ENCODE assay signal across 12 cellular contexts in the genomic region with DNA sequence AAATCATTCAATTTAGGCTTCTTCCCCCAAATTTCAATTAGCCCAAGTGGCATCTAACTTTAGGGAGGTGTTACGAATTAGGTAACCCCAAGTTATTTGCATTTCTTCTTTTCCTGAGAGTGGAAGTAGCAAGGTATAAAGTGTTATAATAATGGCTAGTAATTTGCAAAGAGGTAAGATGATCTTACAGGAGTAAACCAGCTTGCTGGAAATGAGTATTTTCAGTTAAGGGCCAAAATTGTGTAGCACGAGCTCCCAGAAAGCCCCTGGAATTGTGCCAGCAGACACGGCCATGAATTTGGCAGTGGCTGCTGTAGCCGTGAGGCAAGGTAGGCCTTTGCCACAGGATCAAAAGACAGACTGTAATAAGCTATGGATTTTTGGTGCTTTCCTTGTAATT. TPM values are rescaled to one million over a fixed set of nuclear protein-coding genes. Genes with fewer than 3 reads are reported as not detected.
DNase-seq lines count a peak whose midpoint lies in the region; ATAC-seq and TF ChIP-seq lines count a peak whose summit lies in the region.
"Had no signal": no experiment of that assay in that cellular context is flagged by ENCODE, and none has a peak within 500 bp of the region (broad histone marks: within the 10 kb centered on the region; RNA-seq: fewer than 3 reads in every experiment).

No MANE protein-coding gene starts in this region.

- DNase-seq in Daoy (ENCODE audit: low read depth) (peak; percentile 57), HL-60 (ENCODE audit: low read depth in 1 of 2, low spot score in 1 of 2) (no peak), adrenal gland (peak; percentile 34 to 64 (median 57)), iris pigment epithelial cell (ENCODE audit: low read depth) (peak; percentile 71), SK-N-DZ (ENCODE audit: low spot score) (no peak), activated gamma-delta T cell treated with Interleukin-2 at 50 U/mL for 16 hours (no peak), HPDE6-E6E7 (ENCODE audit: extremely low spot score) (no peak)
- DNase-seq: foreskin fibroblast; stimulated activated CD4-positive, alpha-beta T cell treated with anti-CD3 and anti-CD28 coated beads, Interleukin-15, amount 100 ng/mL, for 24 hours had no signal

- ATAC-seq in GM21528 (IDR thresholded peaks at IDR 0.05; ENCODE audit: low FRiP score, unreplicated experiment) = no peak

- H3K27ac ChIP-seq in HL-60 (replicated peaks) = peak overlapping the region; percentile 90
- H3K27ac ChIP-seq in adrenal gland = no peak overlapping the region
- H3K27ac ChIP-seq: BLaER1 had no signal

- no peak for TF ChIP-seq CTCF in HL-60 (IDR thresholded peaks at IDR 0.05; ENCODE audit: insufficient read depth, low read length)
- TF ChIP-seq CTCF in adrenal gland (IDR thresholded peaks at IDR 0.05) = no peak

- H3K4me1 ChIP-seq in adrenal gland (replicated peaks in 1 of 2) = no peaks in the 10 kb centered on the region

- intact Hi-C loops in adrenal gland (cut with DNase I) = no loop called here

- H3K9me3 ChIP-seq in adrenal gland (replicated peaks in 1 of 3) = no peaks in the 10 kb centered on the region
- H3K9me3 ChIP-seq: HAP-1 had no signal

- H3K36me3 ChIP-seq in adrenal gland (replicated peaks in 1 of 2) = no peaks in the 10 kb centered on the region
- H3K36me3 ChIP-seq: BLaER1, HAP-1 had no signal

- H3K4me3 ChIP-seq in HL-60 (replicated peaks; ENCODE audit: insufficient read depth, low read length) (no peak overlapping the region), adrenal gland (no peak overlapping the region)
- H3K4me3 ChIP-seq: BLaER1, HAP-1 had no signal

- TF ChIP-seq POLR2A in adrenal gland (IDR thresholded peaks at IDR 0.05) = no peak

- 29 to 47% (median 37%) methylated on average over 4 of the region's 4 CpGs for WGBS in adrenal gland, 4 donors

- no peaks in the 10 kb centered on the region for H3K27me3 ChIP-seq in HL-60 (ENCODE audit: insufficient read depth, poor library complexity, severe bottlenecking)
- H3K27me3 ChIP-seq in adrenal gland = no peaks in the 10 kb centered on the region
- H3K27me3 ChIP-seq: BLaER1 had no signal

RNA-seq across cellular contexts. Expression of a gene that starts 38.0 kb away (rescaled TPM):
- total RNA-seq in Daoy (2014; rRNA removed; shearing (Covaris generic)) = 19.3 and 19.5 TPM in 2 replicates
- total RNA-seq in adrenal gland = 100 to 1,000 TPM in 6 of 8 donors, 10 to 100 TPM in 2; 44.0 to 433 (median 319) TPM
- polyA plus RNA-seq in adrenal gland = 100 to 1,000 TPM in 1 of 3 donors, 10 to 100 TPM in 2; 21.3 to 254 (median 46.7) TPM
- polyA plus RNA-seq in SK-N-DZ (2014; cell fraction: cytosol; rRNA removed) = 23.8 and 28.0 TPM in 2 replicates
- polyA plus RNA-seq in SK-N-DZ (2014; cell fraction: nucleus; rRNA removed) = 11.1 and 19.5 TPM in 2 replicates

RNA-seq across cellular contexts. Expression of a gene that starts 44.7 kb away (rescaled TPM):
- total RNA-seq in Daoy (2014; rRNA removed; shearing (Covaris generic)) = 0.11 TPM in 1 of 2 replicates, not detected in the other
- 1 to 10 TPM in 7 of 8 donors, under 1 TPM in 1; 0.25 to 9.5 (median 3.0) TPM for total RNA-seq in adrenal gland
- polyA plus RNA-seq in adrenal gland = 1 to 10 TPM in 2 of 3 donors, under 1 TPM in 1; 0.77 to 2.2 (median 1.1) TPM
- 0.02 TPM in 1 of 2 replicates, not detected in the other for polyA plus RNA-seq in SK-N-DZ (2014; cell fraction: cytosol; rRNA removed)
- polyA plus RNA-seq in SK-N-DZ (2014; cell fraction: nucleus; rRNA removed) = 0.05 TPM in 1 of 2 replicates, not detected in the other

Comparison
In these comparisons a context has a peak if more than half of its experiments do, and no peak if none do; other contexts are left out.
1. DNase-seq: peak in Daoy (single experiment), adrenal gland (7 of 7) and iris pigment epithelial cell (single experiment); none in HL-60 (0 of 2), SK-N-DZ (single experiment), activated gamma-delta T cell treated with Interleukin-2 at 50 U/mL for 16 hours (single experiment) and HPDE6-E6E7 (single experiment).